Comparison of ENCODE assay signal across 21 cellular contexts in the genomic region with DNA sequence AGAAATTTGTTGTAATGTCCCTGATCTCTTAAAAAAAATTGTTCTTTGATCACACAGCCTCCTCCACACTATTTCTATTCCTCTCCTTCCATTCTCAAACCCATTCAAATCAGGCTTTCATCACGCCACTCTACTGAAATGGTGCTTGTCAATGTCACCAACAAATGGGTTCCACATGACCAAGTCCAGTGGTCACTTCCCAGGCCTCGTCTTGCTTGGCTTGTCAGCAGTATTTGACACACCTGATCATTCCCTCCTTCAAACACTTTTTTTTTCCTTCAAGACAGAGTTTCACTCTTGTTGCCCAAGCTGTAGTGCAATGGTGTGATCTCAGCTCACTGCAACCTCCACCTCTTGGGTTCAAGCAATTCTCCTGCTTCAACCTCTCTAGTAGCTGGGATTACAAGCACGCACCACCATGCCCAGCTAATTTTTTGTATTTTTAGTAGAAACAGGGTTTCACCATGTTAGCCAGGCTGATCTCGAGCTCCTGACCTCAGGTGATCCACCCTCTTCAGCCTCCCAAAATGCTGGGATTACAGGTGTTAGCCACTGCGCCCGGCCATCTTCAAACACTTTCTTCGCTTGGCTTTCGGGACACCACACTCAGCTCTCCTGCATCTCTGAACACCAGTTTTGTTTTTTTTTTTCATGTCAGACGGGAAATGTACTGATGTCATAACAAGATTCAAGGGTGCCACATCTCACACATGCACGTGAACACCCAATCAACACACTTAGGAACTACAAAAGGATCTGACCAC. TPM values are rescaled to one million over a fixed set of nuclear protein-coding genes. Genes with fewer than 3 reads are reported as not detected.
DNase-seq lines count a peak whose midpoint lies in the region; ATAC-seq and TF ChIP-seq lines count a peak whose summit lies in the region.
"Had no signal": no experiment of that assay in that cellular context is flagged by ENCODE, and none has a peak within 500 bp of the region (broad histone marks: within the 10 kb centered on the region; RNA-seq: fewer than 3 reads in every experiment).

No MANE protein-coding gene starts in this region.

- no peaks in the 10 kb centered on the region for H3K27me3 Mint-ChIP-seq in activated CD4-positive, alpha-beta T cell treated with anti-CD3 and anti-CD28 coated beads for 36 hours
- H3K27me3 Mint-ChIP-seq in CD8-positive, alpha-beta memory T cell: no peaks in the 10 kb centered on the region
- no peaks in the 10 kb centered on the region for H3K27me3 Mint-ChIP-seq in brain
- no peaks in the 10 kb centered on the region for H3K27me3 Mint-ChIP-seq in nephron (ENCODE audit: low read depth)

- no peak overlapping the region for H3K4me3 Mint-ChIP-seq in activated CD4-positive, alpha-beta T cell treated with anti-CD3 and anti-CD28 coated beads for 36 hours
- no peak overlapping the region for H3K4me3 Mint-ChIP-seq in CD8-positive, alpha-beta memory T cell
- H3K4me3 Mint-ChIP-seq in brain (no peak overlapping the region), nephron (no peak overlapping the region)
- H3K4me3 Mint-ChIP-seq: H9 had no signal

- ATAC-seq in activated CD4-positive, alpha-beta T cell treated with anti-CD3 and anti-CD28 coated beads for 36 hours: no peak
- ATAC-seq in HG03196 (IDR thresholded peaks at IDR 0.05; ENCODE audit: unreplicated experiment) (no peak), HG03439 (IDR thresholded peaks at IDR 0.05; ENCODE audit: unreplicated experiment) (no peak)
- ATAC-seq: left lobe of liver had no signal

- POLR2A ChIA-PET in activated CD4-positive, alpha-beta T cell treated with anti-CD3 and anti-CD28 coated beads for 36 hours (lab: Charles Lee): no interaction called here
- POLR2A ChIA-PET in CD8-positive, alpha-beta memory T cell (lab: Charles Lee): no interaction called here

- CTCF ChIA-PET in activated CD4-positive, alpha-beta T cell treated with anti-CD3 and anti-CD28 coated beads for 36 hours (lab: Charles Lee): interaction anchor here (0.6 to 3.9 kb wide), 9 partner anchors 14 to 735 kb away, joined by 3 to 40 read pairs (median 5); partner anchors contain the start of gene NOB1
- CTCF ChIA-PET in CD8-positive, alpha-beta memory T cell (lab: Charles Lee): interaction anchor here (1.1 to 8.6 kb wide), 9 partner anchors 18 to 222 kb away, joined by 3 to 96 read pairs (median 4); partner anchors contain the start of genes NOB1 and NQO1

- peak overlapping the region; percentile 65 for H3K27ac Mint-ChIP-seq in activated CD4-positive, alpha-beta T cell treated with anti-CD3 and anti-CD28 coated beads for 36 hours
- peak overlapping the region in 5 of 8 donors; percentile 13 to 52 (median 37) for H3K27ac Mint-ChIP-seq in CD8-positive, alpha-beta memory T cell
- H3K27ac Mint-ChIP-seq in brain: peak overlapping the region in 3 of 5 experiments; percentile 21 to 59 (median 37)
- H3K27ac Mint-ChIP-seq in nephron: peak overlapping the region; percentile 28 to 88 (median 44)

- H3K27me3 ChIP-seq in CD8-positive, alpha-beta memory T cell (ENCODE audit: insufficient read depth, low read length, poor library complexity, severe bottlenecking): no peaks in the 10 kb centered on the region
- H3K27me3 ChIP-seq: stomach had no signal

- H3K9me3 ChIP-seq in CD8-positive, alpha-beta memory T cell (ENCODE audit: low read length): no peaks in the 10 kb centered on the region
- H3K9me3 ChIP-seq: prostate gland, stomach had no signal

- H3K36me3 ChIP-seq in CD8-positive, alpha-beta memory T cell (ENCODE audit: insufficient read depth, low read length): no peaks in the 10 kb centered on the region
- H3K36me3 ChIP-seq: prostate gland had no signal

- H3K36me3 Mint-ChIP-seq in activated CD4-positive, alpha-beta T cell treated with anti-CD3 and anti-CD28 coated beads for 36 hours (ENCODE audit: low read depth): peaks cover 7% of the 10 kb centered on the region
- H3K36me3 Mint-ChIP-seq in CD8-positive, alpha-beta memory T cell: peaks cover 0 to 22% (median 2%) of the 10 kb centered on the region in 3 donors
- H3K36me3 Mint-ChIP-seq in brain: peaks cover under 1% of the 10 kb centered on the region
- peaks cover 42% of the 10 kb centered on the region for H3K36me3 Mint-ChIP-seq in nephron (ENCODE audit: low read depth)

- no peaks in the 10 kb centered on the region for H3K9me3 Mint-ChIP-seq in activated CD4-positive, alpha-beta T cell treated with anti-CD3 and anti-CD28 coated beads for 36 hours (ENCODE audit: low read depth)
- H3K9me3 Mint-ChIP-seq in CD8-positive, alpha-beta memory T cell: no peaks in the 10 kb centered on the region
- no peaks in the 10 kb centered on the region for H3K9me3 Mint-ChIP-seq in brain
- H3K9me3 Mint-ChIP-seq in nephron: no peaks in the 10 kb centered on the region
- H3K9me3 Mint-ChIP-seq: H9 had no signal

- intact Hi-C loops in activated CD4-positive, alpha-beta T cell treated with anti-CD3 and anti-CD28 coated beads for 36 hours (cut with DNase I, micrococcal nuclease): no loop called here

- H3K4me1 Mint-ChIP-seq in activated CD4-positive, alpha-beta T cell treated with anti-CD3 and anti-CD28 coated beads for 36 hours: peaks cover 9% of the 10 kb centered on the region
- H3K4me1 Mint-ChIP-seq in CD8-positive, alpha-beta memory T cell: peaks cover 0 to 6% (median 5%) of the 10 kb centered on the region in 3 donors
- H3K4me1 Mint-ChIP-seq in brain: peaks cover 5% of the 10 kb centered on the region
- H3K4me1 Mint-ChIP-seq in nephron: peaks cover 10% of the 10 kb centered on the region
- H3K4me1 Mint-ChIP-seq: H9 had no signal

- H3K27ac ChIP-seq in CD8-positive, alpha-beta memory T cell (ENCODE audit: low read depth, low read length): no peak overlapping the region
- H3K27ac ChIP-seq: prostate gland, SK-N-MC, stomach had no signal

- no peak overlapping the region for H3K4me3 ChIP-seq in CD8-positive, alpha-beta memory T cell (ENCODE audit: low read length)
- H3K4me3 ChIP-seq: prostate gland, SK-N-MC, skin epidermis, stomach had no signal

- no peak for TF ChIP-seq CTCF in brain (conservative IDR thresholded peaks at IDR 0.05)
- no peak for TF ChIP-seq CTCF in nephron (IDR thresholded peaks at IDR 0.05; ENCODE audit: unreplicated experiment in 3 of 3)

- no peak for DNase-seq in activated CD4-positive, alpha-beta T cell treated with anti-CD3 and anti-CD28 coated beads for 36 hours
- DNase-seq in activated CD4-positive, alpha-beta T cell treated with anti-CD3 and anti-CD28 coated beads, Interleukin-2, amount 50 U/mL, for 48 hours: no peak
- no peak for DNase-seq in CD8-positive, alpha-beta memory T cell
- no peak for DNase-seq in NCI-H2081 treated with DMSO at 0.1 percent for 48 hours (lab: John Stamatoyannopoulos, UW)
- DNase-seq: activated CD4-positive, CD25-positive, alpha-beta regulatory T cell; activated naive CD4-positive, alpha-beta T cell treated with Interleukin-2 at 50 U/mL for 16 hours; cerebellar nuclear complex; effector CD8-positive, alpha-beta T cell; H9; NCI-H1105 treated with DMSO at 0.1 percent for 48 hours; NCI-H524; stomach; T-helper 9 cell had no signal

- no peaks in the 10 kb centered on the region for H3K4me1 ChIP-seq in CD8-positive, alpha-beta memory T cell (ENCODE audit: insufficient read depth, low read length)

RNA-seq across cellular contexts. Expression of gene NQO1, which starts 18.3 kb away (rescaled TPM):
- total RNA-seq in activated CD4-positive, alpha-beta T cell treated with anti-CD3 and anti-CD28 coated beads for 36 hours: 10 to 100 TPM in 1 of 2 experiments, 1 to 10 TPM in 1; 9.9 to 11.4 TPM
- 10 to 100 TPM; 16.0 to 16.9 TPM for total RNA-seq in CD8-positive, alpha-beta memory T cell
- polyA plus RNA-seq in CD8-positive, alpha-beta memory T cell: 3.1 TPM
- polyA plus RNA-seq in brain (ENCODE audit: insufficient read depth, low read depth, low replicate concordance): 76.1 TPM

RNA-seq across cellular contexts. Expression of gene NOB1, which starts 46.6 kb away (rescaled TPM):
- total RNA-seq in activated CD4-positive, alpha-beta T cell treated with anti-CD3 and anti-CD28 coated beads for 36 hours: 100 to 1,000 TPM; 109 to 112 TPM
- 100 to 1,000 TPM; 129 to 137 TPM for total RNA-seq in CD8-positive, alpha-beta memory T cell
- 43.5 TPM for polyA plus RNA-seq in CD8-positive, alpha-beta memory T cell
- 41.4 TPM for polyA plus RNA-seq in brain (ENCODE audit: insufficient read depth, low read depth, low replicate concordance)

RNA-seq across cellular contexts. Expression of gene WWP2, which starts 54.0 kb away (rescaled TPM):
- total RNA-seq in activated CD4-positive, alpha-beta T cell treated with anti-CD3 and anti-CD28 coated beads for 36 hours: 10 to 100 TPM; 43.3 to 44.6 TPM
- 10 to 100 TPM; 41.0 to 46.3 TPM for total RNA-seq in CD8-positive, alpha-beta memory T cell
- polyA plus RNA-seq in CD8-positive, alpha-beta memory T cell: 50.6 TPM
- 42.5 TPM for polyA plus RNA-seq in brain (ENCODE audit: insufficient read depth, low read depth, low replicate concordance)
